ENCODE assay signal across 8 cellular contexts in the genomic region with DNA sequence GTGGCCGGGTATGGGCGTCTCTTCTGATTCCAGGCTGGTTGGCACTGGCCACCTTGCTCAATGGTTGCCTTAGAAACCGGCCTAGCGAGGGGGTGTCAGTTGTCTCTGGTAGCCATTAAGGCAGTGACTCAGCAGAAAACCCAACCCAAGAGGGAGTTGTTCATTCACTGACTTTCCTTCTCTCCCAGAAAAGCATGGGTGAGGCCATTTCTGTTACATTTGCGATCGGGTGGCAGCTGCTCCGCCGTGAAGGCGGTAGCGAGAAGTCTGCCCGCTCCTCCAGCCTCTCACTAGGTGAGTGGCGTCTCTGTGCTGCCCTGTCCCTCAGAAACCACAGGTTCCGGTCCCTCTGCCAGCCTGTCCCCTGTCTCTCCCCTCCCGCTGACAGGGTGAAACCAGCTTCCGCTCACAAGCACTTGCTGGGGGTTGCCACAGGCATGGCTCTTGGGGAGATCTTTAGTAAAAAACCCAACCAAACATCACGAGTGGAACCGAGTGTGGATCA. TPM values are rescaled to one million over a fixed set of nuclear protein-coding genes. Genes with fewer than 3 reads are reported as not detected.
DNase-seq lines count a peak whose midpoint lies in the region; ATAC-seq and TF ChIP-seq lines count a peak whose summit lies in the region.

No MANE protein-coding gene starts in this region.

- H3K27me3 ChIP-seq in left lung (peaks cover 0 to 4% of the 10 kb centered on the region in 2 donors), upper lobe of left lung (no peaks in the 10 kb centered on the region)

- peak in 1 of 4 donors; percentile 44 for TF ChIP-seq POLR2A in upper lobe of left lung (IDR thresholded peaks at IDR 0.05)

- H3K4me1 ChIP-seq in left lung (peaks cover 0 to 12% of the 10 kb centered on the region in 2 donors), upper lobe of left lung (peaks cover 0 to 12% (median 0%) of the 10 kb centered on the region in 4 donors)

- H3K9me3 ChIP-seq in left lung (no peaks in the 10 kb centered on the region), upper lobe of left lung (no peaks in the 10 kb centered on the region)

- H3K4me3 ChIP-seq in left lung: no peak overlapping the region
- no peak overlapping the region for H3K4me3 ChIP-seq in upper lobe of left lung

- intact Hi-C loops in left lung (cut with DNase I): no loop called here

- TF ChIP-seq EP300 in upper lobe of left lung (IDR thresholded peaks at IDR 0.05): no peak

- H3K36me3 ChIP-seq in left lung (no peaks in the 10 kb centered on the region), upper lobe of left lung (no peaks in the 10 kb centered on the region)

- peak; percentile 61 for ATAC-seq in HG03354 (IDR thresholded peaks at IDR 0.05; ENCODE audit: poor library complexity, severe bottlenecking, unreplicated experiment)
- peak; percentile 58 for ATAC-seq in left lung
- ATAC-seq in upper lobe of left lung (ENCODE audit: low FRiP score in 2 of 2): peak; percentile 34 to 85
- no peak for ATAC-seq in HG03139 (IDR thresholded peaks at IDR 0.05; ENCODE audit: unreplicated experiment)

- DNase-seq in GM03348 (ENCODE audit: low spot score): peak; percentile 80
- peak; percentile 77 for DNase-seq in OCI-M1 (lab: John Stamatoyannopoulos, UW)
- DNase-seq in astrocyte of the hippocampus (ENCODE audit: low read depth, low spot score): peak; percentile 73
- peak in 1 of 2 donors; percentile 80 for DNase-seq in left lung
- DNase-seq in upper lobe of left lung: peak in 1 of 2 donors; percentile 69
- no peak for DNase-seq in NCI-H446 treated with DMSO at 0.1 percent for 48 hours (lab: John Stamatoyannopoulos, UW)

- H3K27ac ChIP-seq in left lung: peak overlapping the region in 1 of 2 donors; percentile 83
- H3K27ac ChIP-seq in upper lobe of left lung: peak overlapping the region; percentile 49 to 84 (median 64)

- no peak for TF ChIP-seq CTCF in left lung (IDR thresholded peaks at IDR 0.05)
- no peak for TF ChIP-seq CTCF in upper lobe of left lung (IDR thresholded peaks at IDR 0.05)

- whole genome bisulfite sequencing in upper lobe of left lung, 2 donors: 82 to 94% methylated on average over 8 to 17 of the region's 17 CpGs

RNA-seq across cellular contexts. Expression of gene IRAK1, which starts 17.4 kb away (rescaled TPM):
- total RNA-seq in left lung (100 to 1,000 TPM in 1 of 2 donors, 10 to 100 TPM in 1; 92.1 to 172 TPM), upper lobe of left lung (100 to 1,000 TPM in 4 of 6 donors, 10 to 100 TPM in 2; 49.4 to 236 (median 125) TPM)

RNA-seq across cellular contexts. Expression of gene TMEM187, which starts 29.7 kb away (rescaled TPM):
- total RNA-seq in left lung (10 to 100 TPM in 1 of 2 donors, 1 to 10 TPM in 1; 8.8 to 13.5 TPM), upper lobe of left lung (10 to 100 TPM in 2 of 6 donors, 1 to 10 TPM in 4; 2.1 to 17.7 (median 5.0) TPM)

RNA-seq across cellular contexts. Expression of gene HCFC1, which starts 30.6 kb away (rescaled TPM):
- total RNA-seq in left lung: 10 to 100 TPM; 46.6 to 58.1 TPM
- 10 to 100 TPM; 40.8 to 78.9 (median 52.2) TPM for total RNA-seq in upper lobe of left lung

RNA-seq across cellular contexts. Expression of gene RENBP, which starts 57.8 kb away (rescaled TPM):
- 10 to 100 TPM; 44.7 to 62.1 TPM for total RNA-seq in left lung
- total RNA-seq in upper lobe of left lung: 10 to 100 TPM; 32.8 to 81.7 (median 54.5) TPM
